ENCODE assay signal across 23 cellular contexts in genomic region chr15:39669671-39670070, GRCh38.
DNase-seq lines count a peak whose midpoint lies in the region; ATAC-seq and TF ChIP-seq lines count a peak whose summit lies in the region.
"Had no signal": no experiment of that assay in that cellular context is flagged by ENCODE, and none has a peak within 500 bp of the region (broad histone marks: within the 10 kb centered on the region; RNA-seq: fewer than 3 reads in every experiment).

No MANE protein-coding gene starts in this region.

- H2BK12ac ChIP-seq in mesenchymal stem cell (ENCODE audit: low read length in 2 of 2) = no peak overlapping the region

- TF ChIP-seq POLR2A in GM18505 (IDR thresholded peaks at IDR 0.05; ENCODE audit: borderline replicate concordance, extremely low read depth, insufficient read depth, insufficient read length) = no peak

- no peak for ATAC-seq in GM18505 (IDR thresholded peaks at IDR 0.05; ENCODE audit: unreplicated experiment)
- no peak for ATAC-seq in HG03159 (IDR thresholded peaks at IDR 0.05; ENCODE audit: unreplicated experiment)
- ATAC-seq: A549 had no signal

- no peak overlapping the region for H3K23ac ChIP-seq in mesenchymal stem cell (ENCODE audit: low read length in 2 of 2)

- H3K4me1 ChIP-seq in mesenchymal stem cell (ENCODE audit: control insufficient read depth, insufficient read depth, low read depth, low read length) = peaks cover 9% of the 10 kb centered on the region

- H4K91ac ChIP-seq in mesenchymal stem cell (ENCODE audit: low read length) = no peak overlapping the region

- no peak overlapping the region for H3K14ac ChIP-seq in mesenchymal stem cell (ENCODE audit: low read length in 2 of 2)

- no peak overlapping the region for H3K4me3 ChIP-seq in mesenchymal stem cell (ENCODE audit: insufficient read depth in 1 of 2, low read depth in 1 of 2, low read length in 2 of 2)
- H3K4me3 ChIP-seq: A549 had no signal

- H3K27ac ChIP-seq in mesenchymal stem cell (ENCODE audit: low read length, poor library complexity, severe bottlenecking) = peak overlapping the region; percentile 57
- H3K27ac ChIP-seq: A549, KMS-11 had no signal

- H3K4me2 ChIP-seq in mesenchymal stem cell (ENCODE audit: low read length, poor library complexity, severe bottlenecking) = no peak overlapping the region
- H3K4me2 ChIP-seq: A549, KMS-11 had no signal

- no peaks in the 10 kb centered on the region for H3K9me3 ChIP-seq in mesenchymal stem cell (ENCODE audit: control insufficient read depth, low read length)
- H3K9me3 ChIP-seq: A549 had no signal

- peak overlapping the region; percentile 93 for H2AK5ac ChIP-seq in mesenchymal stem cell (ENCODE audit: low read length, severe bottlenecking)

- no peaks in the 10 kb centered on the region for H3K36me3 ChIP-seq in mesenchymal stem cell (ENCODE audit: control insufficient read depth in 1 of 2, insufficient read depth in 2 of 2, low read depth in 1 of 2, low read length in 2 of 2)

- 94% methylated on average over 2 of the region's 2 CpGs for WGBS in mesenchymal stem cell

- H2BK120ac ChIP-seq in mesenchymal stem cell (ENCODE audit: low read depth, low read length) = no peak overlapping the region

- H3K4ac ChIP-seq in mesenchymal stem cell (ENCODE audit: low read depth in 1 of 2, low read length in 2 of 2) = no peak overlapping the region

- H2AFZ ChIP-seq in mesenchymal stem cell (ENCODE audit: low read depth, low read length) = no peak overlapping the region

- H3K27me3 ChIP-seq in mesenchymal stem cell (ENCODE audit: control insufficient read depth in 1 of 2, insufficient read depth in 1 of 2, low read length in 2 of 2) = no peaks in the 10 kb centered on the region

- no peak overlapping the region for H3K9ac ChIP-seq in mesenchymal stem cell (ENCODE audit: low read length)
- H3K9ac ChIP-seq: KMS-11 had no signal

- H4K8ac ChIP-seq in mesenchymal stem cell (ENCODE audit: low read length) = no peak overlapping the region

- H2BK15ac ChIP-seq in mesenchymal stem cell (ENCODE audit: low read depth, poor library complexity, severe bottlenecking) = no peak overlapping the region

- peak; percentile 53 for DNase-seq in DMS79 treated with DMSO at 0.1 percent for 48 hours (lab: John Stamatoyannopoulos, UW)
- peak; percentile 8 for DNase-seq in NCI-H1092 treated with DMSO at 0.1 percent for 48 hours (lab: John Stamatoyannopoulos, UW)
- DNase-seq in NCI-H446 treated with DMSO at 0.1 percent for 48 hours (lab: John Stamatoyannopoulos, UW) = peak; percentile 46
- DNase-seq in mesenchymal stem cell = no peak
- no peak for DNase-seq in retina
- DNase-seq: C1 segment of cervical spinal cord; CD4-positive, alpha-beta memory T cell; COR-L47; DND-41; IMR-90; NCI-H1048; NCI-H146; NCI-H2029 treated with DMSO at 0.1 percent for 48 hours; NCI-H2171; NCI-H226; NCI-H774; Right ventricle myocardium superior; RPMI8226; T-helper 9 cell had no signal

- no peak overlapping the region for H2BK5ac ChIP-seq in mesenchymal stem cell (ENCODE audit: low read depth, low read length, poor library complexity, severe bottlenecking)

- no peaks in the 10 kb centered on the region for H3K79me1 ChIP-seq in mesenchymal stem cell (replicated peaks; ENCODE audit: low read length, poor library complexity, severe bottlenecking)

- no peak overlapping the region for H3K18ac ChIP-seq in mesenchymal stem cell (ENCODE audit: low read depth in 1 of 2, low read length in 2 of 2)

Comparison
In these comparisons a context has a peak if more than half of its experiments do, and no peak if none do; other contexts are left out.
1. DNase-seq: peak in DMS79 treated with DMSO at 0.1 percent for 48 hours (single experiment), NCI-H1092 treated with DMSO at 0.1 percent for 48 hours (single experiment) and NCI-H446 treated with DMSO at 0.1 percent for 48 hours (single experiment); none in mesenchymal stem cell (single experiment) and retina (single experiment).